ENCODE assay signal across 10 cellular contexts in genomic region chr3:52982839-52983238, GRCh38.
A peak's percentile ranks its signal among the peaks of the same experiment; 100 is the strongest.
DNase-seq lines count a peak whose midpoint lies in the region; ATAC-seq and TF ChIP-seq lines count a peak whose summit lies in the region.
"Had no signal": no experiment of that assay in that cellular context is flagged by ENCODE, and none has a peak within 500 bp of the region (broad histone marks: within the 10 kb centered on the region; RNA-seq: fewer than 3 reads in every experiment).

No MANE protein-coding gene starts in this region.

- H3K27ac ChIP-seq in SK-N-SH (ENCODE audit: low read depth in 2 of 2, low read length in 1 of 2): no peak overlapping the region
- H3K27ac ChIP-seq in psoas muscle: no peak overlapping the region
- H3K27ac ChIP-seq: vagina had no signal

- POLR2A ChIA-PET in SK-N-SH (lab: Yijun Ruan, JAX): no interaction called here

- peaks cover 3% of the 10 kb centered on the region for H3K36me3 Mint-ChIP-seq in effector memory CD8-positive, alpha-beta T cell (ENCODE audit: insufficient read depth)

- ATAC-seq in GM18511 (IDR thresholded peaks at IDR 0.05; ENCODE audit: unreplicated experiment): peak; percentile 40
- peak; percentile 29 for ATAC-seq in GM21528 (IDR thresholded peaks at IDR 0.05; ENCODE audit: low FRiP score, unreplicated experiment)
- peak; percentile 22 for ATAC-seq in HG03520 (IDR thresholded peaks at IDR 0.05; ENCODE audit: unreplicated experiment)
- peak; percentile 4 for ATAC-seq in effector memory CD8-positive, alpha-beta T cell (replicated peaks)
- no peak for ATAC-seq in psoas muscle

- no peaks in the 10 kb centered on the region for H4K20me1 ChIP-seq in SK-N-SH (ENCODE audit: insufficient read depth)

- no peak for DNase-seq in effector memory CD8-positive, alpha-beta T cell
- no peak for DNase-seq in GM03348 (ENCODE audit: low spot score)
- no peak for DNase-seq in SK-N-SH
- DNase-seq in psoas muscle: no peak
- DNase-seq in NCI-H524 (lab: John Stamatoyannopoulos, UW): no peak
- DNase-seq: NCI-H2081 had no signal

- WGBS in SK-N-SH (ENCODE audit: low lambda C conversion rate): 66% methylated on average over 2 of the region's 2 CpGs
- WGBS in psoas muscle, 3 donors: 83 to 87% (median 83%) methylated on average over 2 of the region's 2 CpGs

- H3K27me3 Mint-ChIP-seq in effector memory CD8-positive, alpha-beta T cell: no peaks in the 10 kb centered on the region

- H3K4me1 ChIP-seq in SK-N-SH (ENCODE audit: control insufficient read depth in 1 of 2, insufficient read depth in 2 of 2, low read depth in 1 of 2, low read length in 1 of 2): no peaks in the 10 kb centered on the region; a peak in 2 of 4 replicates
- peaks cover 35% of the 10 kb centered on the region for H3K4me1 ChIP-seq in psoas muscle
- H3K4me1 ChIP-seq: vagina had no signal

- CTCF ChIA-PET in SK-N-SH (lab: Yijun Ruan, JAX): interaction anchor here (1.6 kb wide), 1 partner anchor 12 kb away, joined by 3 read pairs; no protein-coding TSS in a partner anchor

- H3F3A ChIP-seq in SK-N-SH (replicated peaks; ENCODE audit: insufficient read depth): no peaks in the 10 kb centered on the region

- no peak overlapping the region for H3K4me3 ChIP-seq in SK-N-SH (ENCODE audit: low read depth in 2 of 2, low read length in 1 of 2)
- H3K4me3 ChIP-seq in psoas muscle: no peak overlapping the region
- H3K4me3 ChIP-seq: vagina had no signal

- no peak for TF ChIP-seq RAD21 in SK-N-SH (IDR thresholded peaks at IDR 0.05; ENCODE audit: low read length)

- peaks cover 15 to 19% of the 10 kb centered on the region in 2 donors for H3K4me1 Mint-ChIP-seq in effector memory CD8-positive, alpha-beta T cell (ENCODE audit: low read depth in 2 of 2)

- peak overlapping the region in 1 of 2 donors; percentile 48 for H3K4me3 Mint-ChIP-seq in effector memory CD8-positive, alpha-beta T cell

- intact Hi-C loops in psoas muscle (cut with DNase I): loop anchor here in 1 of 2 donors (10.0 kb wide), 1 partner anchor 128 kb away; no protein-coding TSS in a partner anchor

- H3K9me3 ChIP-seq in SK-N-SH: no peaks in the 10 kb centered on the region
- peaks cover 3% of the 10 kb centered on the region for H3K9me3 ChIP-seq in psoas muscle
- H3K9me3 ChIP-seq: vagina had no signal

- no peak overlapping the region for H3K4me2 ChIP-seq in SK-N-SH

- H3K9me2 ChIP-seq in SK-N-SH: no peaks in the 10 kb centered on the region

- no peak for TF ChIP-seq CTCF in SK-N-SH (IDR thresholded peaks at IDR 0.05)
- TF ChIP-seq CTCF in psoas muscle (IDR thresholded peaks at IDR 0.05): no peak

- H3K9me3 Mint-ChIP-seq in effector memory CD8-positive, alpha-beta T cell: no peaks in the 10 kb centered on the region

- H3K36me3 ChIP-seq in SK-N-SH (replicated peaks in 1 of 2; ENCODE audit: control insufficient read depth in 1 of 2, insufficient read depth in 2 of 2, low read length in 1 of 2) (no peaks in the 10 kb centered on the region), psoas muscle (ENCODE audit: insufficient read depth in 1 of 2, low read depth in 1 of 2) (no peaks in the 10 kb centered on the region)
- H3K36me3 ChIP-seq: vagina had no signal

- H3K27ac Mint-ChIP-seq in effector memory CD8-positive, alpha-beta T cell: peak overlapping the region; percentile 30 to 67

- no peak overlapping the region for H3K9ac ChIP-seq in SK-N-SH

- TF ChIP-seq EP300 in SK-N-SH (IDR thresholded peaks at IDR 0.05; ENCODE audit: borderline replicate concordance in 1 of 2, low read depth in 1 of 2, low read length in 1 of 2): no peak

- no peaks in the 10 kb centered on the region for H3K79me2 ChIP-seq in SK-N-SH (ENCODE audit: insufficient read depth)

- H3K27me3 ChIP-seq in SK-N-SH (ENCODE audit: insufficient read depth) (no peaks in the 10 kb centered on the region), psoas muscle (ENCODE audit: insufficient read depth in 3 of 3, low read length in 2 of 3) (no peaks in the 10 kb centered on the region)
- H3K27me3 ChIP-seq: vagina had no signal

- no peak overlapping the region for H2AFZ ChIP-seq in SK-N-SH (ENCODE audit: low read depth)

TF ChIP-seq in SK-N-SH, 30 proteins besides CTCF, POLR2A, EP300 and RAD21:
- TF ChIP-seq POLR2AphosphoS5 (IDR thresholded peaks at IDR 0.05; ENCODE audit: low read depth, low read length): no peak
- no peak for TF ChIP-seq YY1 (IDR thresholded peaks at IDR 0.05; ENCODE audit: low read depth)
- TF ChIP-seq FOSL2 (IDR thresholded peaks at IDR 0.05; ENCODE audit: borderline replicate concordance, low read depth): no peak
- no peak for TF ChIP-seq TCF12 (IDR thresholded peaks at IDR 0.05)
- no peak for TF ChIP-seq ELF1 (IDR thresholded peaks at IDR 0.05)
- TF ChIP-seq SMC3 (IDR thresholded peaks at IDR 0.05; ENCODE audit: low read depth, low read length): no peak
- TF ChIP-seq TAF1 (IDR thresholded peaks at IDR 0.05; ENCODE audit: borderline replicate concordance, low read depth, low read length): no peak
- no peak for TF ChIP-seq RXRA (IDR thresholded peaks at IDR 0.05; ENCODE audit: borderline replicate concordance, low read depth)
- no peak for TF ChIP-seq NRF1 (IDR thresholded peaks at IDR 0.05; ENCODE audit: low read depth, low read length)

Comparison
In these comparisons a context has a peak if more than half of its experiments do, and no peak if none do; other contexts are left out.
1. ATAC-seq: peak in GM18511 (single experiment), GM21528 (single experiment), HG03520 (single experiment) and effector memory CD8-positive, alpha-beta T cell (single experiment); none in psoas muscle (0 of 4).